ENCODE assay signal across 8 cellular contexts in the genomic region with DNA sequence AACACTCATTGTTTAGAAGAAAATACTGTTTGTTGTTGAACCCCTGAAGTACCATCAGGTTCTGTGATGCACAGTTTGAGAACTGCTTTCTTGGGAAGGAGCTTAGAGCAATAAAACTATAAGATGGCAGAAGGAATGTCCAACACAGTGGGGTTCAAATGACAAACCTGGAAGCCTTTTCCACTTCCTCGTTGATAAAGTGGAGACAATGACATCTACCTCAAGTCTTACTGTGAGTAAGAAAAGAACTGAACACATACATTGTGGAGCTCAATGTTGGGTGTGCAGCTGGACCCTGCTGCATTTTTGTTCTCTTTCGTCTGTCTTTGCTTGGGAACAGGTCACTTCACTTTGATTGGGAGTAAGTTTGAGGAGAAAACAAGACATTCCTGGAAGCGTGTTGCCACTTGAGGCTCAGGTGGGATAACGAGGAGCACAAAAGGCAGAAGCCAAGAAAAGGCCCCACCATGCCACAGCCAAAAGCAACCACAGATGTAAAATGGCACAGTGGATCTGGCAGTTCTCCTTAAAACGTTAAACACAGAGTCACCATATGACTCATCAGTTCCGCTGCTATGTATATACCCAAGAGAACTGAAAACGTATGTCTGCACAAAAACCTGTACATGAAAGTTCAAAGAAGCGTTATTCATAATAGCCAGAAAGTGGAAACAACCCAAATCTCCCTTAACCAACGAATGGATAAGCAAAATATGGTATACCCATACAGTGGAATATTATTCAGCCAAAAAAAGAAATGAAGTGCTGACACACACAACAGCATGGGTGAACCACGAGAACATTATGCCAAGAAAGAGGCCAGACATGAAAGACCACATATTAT. TPM values are rescaled to one million over a fixed set of nuclear protein-coding genes. Genes with fewer than 3 reads are reported as not detected.
DNase-seq lines count a peak whose midpoint lies in the region; ATAC-seq and FAIRE-seq lines count a peak whose summit lies in the region.

No MANE protein-coding gene starts in this region.

- intact Hi-C loops in activated T-helper 2 cell treated with anti-CD3 and anti-CD28 coated beads, Interferon-gamma antibody, Interleukin-2, Interleukin-4, amounts not matched to agents 10 μg/mL and 5 μg/mL and 100 μg/mL, durations not matched to agents 14 hours and 24 hours and 36 hours (cut with micrococcal nuclease): loop anchor here (1.0 kb wide), 1 partner anchor 10 kb away; no protein-coding TSS in a partner anchor
- intact Hi-C loops in left cardiac atrium (cut with DNase I): no loop called here

- peaks cover 45% of the 10 kb centered on the region for H3K4me1 Mint-ChIP-seq in activated T-helper 2 cell treated with anti-CD3 and anti-CD28 coated beads, Interferon-gamma antibody, Interleukin-2, Interleukin-4, amounts not matched to agents 10 μg/mL and 5 μg/mL and 100 μg/mL, durations not matched to agents 14 hours and 24 hours and 36 hours (ENCODE audit: low read depth)

- H3K36me3 Mint-ChIP-seq in activated T-helper 2 cell treated with anti-CD3 and anti-CD28 coated beads, Interferon-gamma antibody, Interleukin-2, Interleukin-4, amounts not matched to agents 10 μg/mL and 5 μg/mL and 100 μg/mL, durations not matched to agents 14 hours and 24 hours and 36 hours (ENCODE audit: low read depth): peaks cover 50% of the 10 kb centered on the region

- H3K9me3 Mint-ChIP-seq in activated T-helper 2 cell treated with anti-CD3 and anti-CD28 coated beads, Interferon-gamma antibody, Interleukin-2, Interleukin-4, amounts not matched to agents 10 μg/mL and 5 μg/mL and 100 μg/mL, durations not matched to agents 14 hours and 24 hours and 36 hours: peaks cover 7% of the 10 kb centered on the region

- no peaks in the 10 kb centered on the region for H3K27me3 Mint-ChIP-seq in activated T-helper 2 cell treated with anti-CD3 and anti-CD28 coated beads, Interferon-gamma antibody, Interleukin-2, Interleukin-4, amounts not matched to agents 10 μg/mL and 5 μg/mL and 100 μg/mL, durations not matched to agents 14 hours and 24 hours and 36 hours (ENCODE audit: low read depth)

- H3K27ac Mint-ChIP-seq in activated T-helper 2 cell treated with anti-CD3 and anti-CD28 coated beads, Interferon-gamma antibody, Interleukin-2, Interleukin-4, amounts not matched to agents 10 μg/mL and 5 μg/mL and 100 μg/mL, durations not matched to agents 14 hours and 24 hours and 36 hours: peak overlapping the region; percentile 96

- DNase-seq in EL (peak; percentile 58), NCI-H2081 treated with DMSO at 0.1 percent for 48 hours (lab: John Stamatoyannopoulos, UW) (no peak), left cardiac atrium (no peak), NCI-H82 (lab: John Stamatoyannopoulos, UW) (no peak), RCC 7860 (ENCODE audit: low spot score) (no peak)
- peak; percentile 41 for DNase-seq in activated T-helper 2 cell treated with anti-CD3 and anti-CD28 coated beads, Interferon-gamma antibody, Interleukin-2, Interleukin-4, amounts not matched to agents 10 μg/mL and 5 μg/mL and 100 μg/mL, durations not matched to agents 14 hours and 24 hours and 36 hours (ENCODE audit: low spot score)

- no peak for FAIRE-seq in RCC 7860 (lab: Jason Lieb, UNC)

- peak overlapping the region; percentile 54 for H3K4me3 Mint-ChIP-seq in activated T-helper 2 cell treated with anti-CD3 and anti-CD28 coated beads, Interferon-gamma antibody, Interleukin-2, Interleukin-4, amounts not matched to agents 10 μg/mL and 5 μg/mL and 100 μg/mL, durations not matched to agents 14 hours and 24 hours and 36 hours (ENCODE audit: low read depth)

- peak; percentile 67 for ATAC-seq in GM19467 (IDR thresholded peaks at IDR 0.05; ENCODE audit: unreplicated experiment)
- peak; percentile 76 for ATAC-seq in HG03432 (IDR thresholded peaks at IDR 0.05; ENCODE audit: unreplicated experiment)
- ATAC-seq in left cardiac atrium: no peak

RNA-seq across cellular contexts. Expression of a gene that starts 42.9 kb away (rescaled TPM):
- total RNA-seq in activated T-helper 2 cell treated with anti-CD3 and anti-CD28 coated beads, Interferon-gamma antibody, Interleukin-2, Interleukin-4, amounts not matched to agents 10 μg/mL and 5 μg/mL and 100 μg/mL, durations not matched to agents 14 hours and 24 hours and 36 hours: 380 and 404 TPM in 2 replicates
- total RNA-seq in left cardiac atrium: 100 to 1,000 TPM; 192 to 204 TPM

Comparison
In these comparisons a context has a peak if more than half of its experiments do, and no peak if none do; other contexts are left out.
1. DNase-seq: peak in EL (single experiment) and activated T-helper 2 cell treated with anti-CD3 and anti-CD28 coated beads, Interferon-gamma antibody, Interleukin-2, Interleukin-4, amounts not matched to agents 10 μg/mL and 5 μg/mL and 100 μg/mL, durations not matched to agents 14 hours and 24 hours and 36 hours (single experiment); none in NCI-H2081 treated with DMSO at 0.1 percent for 48 hours (single experiment), left cardiac atrium (single experiment), NCI-H82 (single experiment) and RCC 7860 (single experiment).
2. ATAC-seq: peak in GM19467 (single experiment) and HG03432 (single experiment); none in left cardiac atrium (0 of 2).